8 cellular contexts compared by ENCODE assay signal in genomic region chr2:214808481-214808931, GRCh38. TPM values are rescaled to one million over a fixed set of nuclear protein-coding genes. Genes with fewer than 3 reads are reported as not detected.
DNase-seq lines count a peak whose midpoint lies in the region; ATAC-seq, FAIRE-seq and TF ChIP-seq lines count a peak whose summit lies in the region.

No MANE protein-coding gene starts in this region.

- H3K27me3 ChIP-seq in OCI-LY1 (ENCODE audit: insufficient read depth, low read length), result no peaks in the 10 kb centered on the region
- no peaks in the 10 kb centered on the region for H3K27me3 ChIP-seq in effector memory CD4-positive, alpha-beta T cell (replicated peaks; ENCODE audit: control insufficient read depth, insufficient read depth, low read length, poor library complexity, severe bottlenecking)

- ATAC-seq in natural killer cell (no peak), HG02763 (IDR thresholded peaks at IDR 0.05; ENCODE audit: unreplicated experiment) (no peak), HG03045 (IDR thresholded peaks at IDR 0.05; ENCODE audit: unreplicated experiment) (no peak)

- no peaks in the 10 kb centered on the region for H3K9me2 ChIP-seq in OCI-LY1 (ENCODE audit: low read depth, low read length)

- H3K4me3 Mint-ChIP-seq in natural killer cell, result peak overlapping the region; percentile 98

- H3K79me2 ChIP-seq in OCI-LY1 (ENCODE audit: insufficient read depth, low read length), result peaks cover 51% of the 10 kb centered on the region

- no peak for DNase-seq in effector memory CD4-positive, alpha-beta T cell
- DNase-seq in natural killer cell (no peak), mesenteric fat pad (ENCODE audit: low spot score) (no peak), D721Med (ENCODE audit: insufficient read length, low spot score) (no peak)

- peaks cover 29% of the 10 kb centered on the region for H3K36me3 ChIP-seq in OCI-LY1 (ENCODE audit: insufficient read depth, low read length)
- no peaks in the 10 kb centered on the region for H3K36me3 ChIP-seq in effector memory CD4-positive, alpha-beta T cell (ENCODE audit: control insufficient read depth, insufficient read depth, low read length)

- H3K4me1 ChIP-seq in OCI-LY1 (ENCODE audit: insufficient read depth, low read length, severe bottlenecking), result peaks cover 35% of the 10 kb centered on the region
- peaks cover 7% of the 10 kb centered on the region for H3K4me1 ChIP-seq in effector memory CD4-positive, alpha-beta T cell (ENCODE audit: control insufficient read depth, insufficient read depth, low read length, poor library complexity, severe bottlenecking)

- peak overlapping the region; percentile 94 for H3K9ac ChIP-seq in OCI-LY1 (ENCODE audit: low read length)

- H3K4me3 ChIP-seq in GM12875 (ENCODE audit: low read depth, low read length) (peak overlapping the region; percentile 82), OCI-LY1 (ENCODE audit: low read depth, low read length, poor library complexity, severe bottlenecking) (peak overlapping the region; percentile 85)
- peak overlapping the region; percentile 76 for H3K4me3 ChIP-seq in effector memory CD4-positive, alpha-beta T cell (ENCODE audit: insufficient read depth, low read depth, low read length, poor library complexity, severe bottlenecking)

- H3K9me3 ChIP-seq in OCI-LY1 (ENCODE audit: low read length), result no peaks in the 10 kb centered on the region
- no peaks in the 10 kb centered on the region for H3K9me3 ChIP-seq in effector memory CD4-positive, alpha-beta T cell (ENCODE audit: control insufficient read depth, low read length)

- H3K4me1 Mint-ChIP-seq in natural killer cell, result peaks cover 16 to 37% of the 10 kb centered on the region in 2 donors

- no peaks in the 10 kb centered on the region for H4K20me1 ChIP-seq in OCI-LY1 (ENCODE audit: insufficient read depth, low read length)

- H3K9me3 Mint-ChIP-seq in natural killer cell, result no peaks in the 10 kb centered on the region

- H3F3A ChIP-seq in OCI-LY1 (ENCODE audit: insufficient read depth, low read length), result no peaks in the 10 kb centered on the region

- H3K4me2 ChIP-seq in OCI-LY1 (ENCODE audit: low read length), result peak overlapping the region; percentile 87

- intact Hi-C loops in natural killer cell (cut with micrococcal nuclease), result loop anchor here (5.0 kb wide), 1 partner anchor 1526 kb away; the partner anchor contains the start of gene SPAG16

- H3K36me3 Mint-ChIP-seq in natural killer cell, result no peaks in the 10 kb centered on the region

- FAIRE-seq in D721Med (lab: Jason Lieb, UNC), result no peak

- TF ChIP-seq CTCF in GM12875 (IDR thresholded peaks at IDR 0.05; ENCODE audit: borderline replicate concordance, insufficient read depth, low read depth, low read length) (no peak), OCI-LY1 (IDR thresholded peaks at IDR 0.05; ENCODE audit: low read length) (no peak), natural killer cell (IDR thresholded peaks at IDR 0.05) (no peak), D721Med (IDR thresholded peaks at IDR 0.05; ENCODE audit: insufficient read depth, missing control alignments) (no peak)

- H3K27me3 Mint-ChIP-seq in natural killer cell (ENCODE audit: low read depth in 2 of 2), result no peaks in the 10 kb centered on the region

- H3K27ac ChIP-seq in OCI-LY1 (ENCODE audit: low read depth, low read length, poor library complexity, severe bottlenecking), result peak overlapping the region; percentile 95
- H3K27ac ChIP-seq in effector memory CD4-positive, alpha-beta T cell (ENCODE audit: insufficient read depth, low read length, poor library complexity, severe bottlenecking), result peak overlapping the region; percentile 73

- peak overlapping the region; percentile 91 to 92 for H3K27ac Mint-ChIP-seq in natural killer cell

- H2AFZ ChIP-seq in OCI-LY1 (ENCODE audit: low read length), result no peak overlapping the region

RNA-seq across cellular contexts. Expression of gene BARD1, which starts 1.0 kb away (rescaled TPM):
- total RNA-seq in natural killer cell, result 10 to 100 TPM; 11.5 to 16.5 (median 13.9) TPM
- total RNA-seq in mesenteric fat pad, result 6.5 TPM
